In the genomic region with DNA sequence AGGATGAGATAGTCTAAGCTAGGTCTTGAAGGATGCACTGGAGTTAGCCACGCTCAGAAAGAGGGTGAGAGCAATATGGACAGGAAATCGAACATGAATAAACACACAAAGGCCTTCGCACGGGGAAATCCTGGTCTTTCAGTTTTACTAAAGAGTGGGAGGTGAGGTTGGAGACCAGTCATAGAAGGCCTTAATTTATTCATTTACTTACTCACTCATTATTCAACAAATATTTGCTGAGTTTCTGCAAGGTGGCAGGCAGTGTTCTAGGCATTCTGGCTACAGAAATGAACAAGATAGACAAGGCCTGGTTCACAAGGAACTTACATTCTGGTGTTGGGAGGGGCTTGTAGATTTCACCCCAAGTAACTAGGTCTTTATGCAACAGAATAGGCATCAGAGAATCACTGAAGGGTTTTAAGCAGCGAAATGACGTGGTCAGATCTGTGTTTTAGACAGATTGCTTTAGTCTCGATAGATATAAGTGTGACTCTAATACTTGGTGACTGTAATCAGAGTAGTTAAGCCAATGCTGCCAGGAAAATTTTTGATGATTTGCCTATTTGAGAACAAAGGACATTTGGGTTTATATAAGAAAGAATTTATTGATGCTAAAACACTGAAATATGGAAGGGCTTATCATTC, we compare ENCODE assay signal across 12 cellular contexts.
DNase-seq lines count a peak whose midpoint lies in the region; ATAC-seq, FAIRE-seq and TF ChIP-seq lines count a peak whose summit lies in the region.
"Had no signal": no experiment of that assay in that cellular context is flagged by ENCODE, and none has a peak within 500 bp of the region (broad histone marks: within the 10 kb centered on the region; RNA-seq: fewer than 3 reads in every experiment).

No MANE protein-coding gene starts in this region.

- H3K27ac Mint-ChIP-seq in T-cell, result peak overlapping the region; percentile 8 to 47
- H3K27ac Mint-ChIP-seq: effector memory CD8-positive, alpha-beta T cell had no signal

- H3K36me3 Mint-ChIP-seq in T-cell, result no peaks in the 10 kb centered on the region

- peaks cover 13 to 41% (median 17%) of the 10 kb centered on the region in 3 donors for H3K4me1 Mint-ChIP-seq in T-cell

- no peak for FAIRE-seq in urothelium cell line (lab: Jason Lieb, UNC)
- FAIRE-seq: H54 had no signal

- intact Hi-C loops in adrenal gland (cut with DNase I), result no loop called here

- H3K4me1 ChIP-seq in adrenal gland (replicated peaks in 1 of 2), result no peaks in the 10 kb centered on the region
- H3K4me1 ChIP-seq: body of pancreas had no signal

- CTCF ChIA-PET in T-cell (lab: Charles Lee), result no interaction called here

- H3K27ac ChIP-seq in substantia nigra (ENCODE audit: low read depth, low read length, poor library complexity, severe bottlenecking), result no peak overlapping the region
- no peak overlapping the region for H3K27ac ChIP-seq in adrenal gland
- H3K27ac ChIP-seq: body of pancreas had no signal

- no peak for TF ChIP-seq POLR2A in adrenal gland (IDR thresholded peaks at IDR 0.05)

- no peaks in the 10 kb centered on the region for H3K9me3 ChIP-seq in adrenal gland (replicated peaks in 1 of 3)
- H3K9me3 ChIP-seq: body of pancreas had no signal

- H3K9me3 Mint-ChIP-seq in T-cell, result no peaks in the 10 kb centered on the region
- H3K9me3 Mint-ChIP-seq: effector memory CD8-positive, alpha-beta T cell had no signal

- WGBS in adrenal gland, 4 donors, result 74 to 85% (median 81%) methylated on average over 7 of the region's 7 CpGs

- H3K27me3 ChIP-seq in adrenal gland, result no peaks in the 10 kb centered on the region
- H3K27me3 ChIP-seq: body of pancreas had no signal

- ATAC-seq in HG02588 (IDR thresholded peaks at IDR 0.05; ENCODE audit: unreplicated experiment) (peak; percentile 71), T-cell (replicated peaks in 1 of 4) (no peak)
- ATAC-seq: body of pancreas; effector memory CD8-positive, alpha-beta T cell; PC-3 had no signal

- no peak for TF ChIP-seq CTCF in adrenal gland (IDR thresholded peaks at IDR 0.05)

- no peaks in the 10 kb centered on the region for H3K36me3 ChIP-seq in adrenal gland (replicated peaks in 1 of 2)

- no peak overlapping the region for H3K4me3 Mint-ChIP-seq in T-cell
- H3K4me3 Mint-ChIP-seq: effector memory CD8-positive, alpha-beta T cell had no signal

- H3K27me3 Mint-ChIP-seq in T-cell, result peaks cover 0 to 8% of the 10 kb centered on the region in 2 donors
- H3K27me3 Mint-ChIP-seq: effector memory CD8-positive, alpha-beta T cell had no signal

- H3K4me3 ChIP-seq in adrenal gland, result no peak overlapping the region
- H3K4me3 ChIP-seq: body of pancreas had no signal

- POLR2A ChIA-PET in T-cell (lab: Charles Lee), result no interaction called here

- DNase-seq in activated T-cell treated with anti-CD3 and anti-CD28 coated beads for 48 hours (ENCODE audit: low read depth) (peak; percentile 6), T-cell (no peak), substantia nigra (lab: John Stamatoyannopoulos, UW) (no peak), adrenal gland (no peak), urothelium cell line (ENCODE audit: low spot score) (no peak)
- no peak for DNase-seq in activated T-cell treated with anti-CD3 and anti-CD28 coated beads, Interleukin-2, amount 50 U/mL, for 1 hour
- peak; percentile 25 for DNase-seq in stimulated activated CD8-positive, alpha-beta memory T cell treated with anti-CD3 and anti-CD28 coated beads, Interleukin-4, amount 100 ng/mL, for 48 hours
- DNase-seq: body of pancreas; effector memory CD8-positive, alpha-beta T cell; PC-3 had no signal

Comparison
In these comparisons a context has a peak if more than half of its experiments do, and no peak if none do; other contexts are left out.
1. DNase-seq: peak in activated T-cell treated with anti-CD3 and anti-CD28 coated beads for 48 hours (single experiment) and stimulated activated CD8-positive, alpha-beta memory T cell treated with anti-CD3 and anti-CD28 coated beads, Interleukin-4, amount 100 ng/mL, for 48 hours (single experiment); none in activated T-cell treated with anti-CD3 and anti-CD28 coated beads, Interleukin-2, amount 50 U/mL, for 1 hour (single experiment), T-cell (0 of 34), substantia nigra (0 of 49), adrenal gland (0 of 7) and urothelium cell line (single experiment).